In the genomic region with DNA sequence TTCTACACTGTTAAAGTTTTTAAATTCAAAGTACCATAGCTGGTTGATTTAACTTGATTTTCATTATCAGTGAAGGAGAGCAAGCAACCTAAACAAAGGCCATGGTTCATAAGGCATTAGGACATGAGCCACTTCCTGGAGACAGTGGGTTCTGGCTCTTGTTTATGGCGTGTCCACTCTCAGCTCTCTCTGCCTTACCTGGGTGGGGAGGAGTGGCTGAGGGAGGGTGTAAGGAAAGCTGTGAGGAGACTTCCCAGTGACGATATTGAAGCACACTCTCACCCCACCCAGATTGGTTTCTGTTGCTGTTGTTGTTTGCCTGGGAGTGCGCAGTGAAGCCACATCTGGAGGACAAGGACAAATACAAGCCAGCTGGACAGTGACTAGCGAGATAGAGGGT, we compare ENCODE assay signal across 5 cellular contexts.
"Had no signal": no experiment of that assay in that cellular context is flagged by ENCODE, and none has a peak within 500 bp of the region (broad histone marks: within the 10 kb centered on the region; RNA-seq: fewer than 3 reads in every experiment).

No MANE protein-coding gene starts in this region.

- ATAC-seq: HepG2, K562 had no signal

- DNase-seq: IMR-90, KBM-7 had no signal

- H3K4me3 ChIP-seq: K562 had no signal

- H3K27ac ChIP-seq: HL-60 had no signal
